ENCODE assay signal across 14 cellular contexts in genomic region chr4:6989331-6989923, GRCh38. TPM values are rescaled to one million over a fixed set of nuclear protein-coding genes. Genes with fewer than 3 reads are reported as not detected.
DNase-seq lines count a peak whose midpoint lies in the region; ATAC-seq and TF ChIP-seq lines count a peak whose summit lies in the region.
"Had no signal": no experiment of that assay in that cellular context is flagged by ENCODE, and none has a peak within 500 bp of the region (broad histone marks: within the 10 kb centered on the region; RNA-seq: fewer than 3 reads in every experiment).

No MANE protein-coding gene starts in this region.

- CTCF ChIA-PET in activated naive CD4-positive, alpha-beta T cell treated with anti-CD3 and anti-CD28 coated beads, Interleukin-2, amount 10 ng/mL, durations not matched to agents 7 days and 5 days (lab: Charles Lee) = no interaction called here
- CTCF ChIA-PET in activated B cell treated with CpG ODN at 0.5 μM for 24 hours (lab: Charles Lee) = interaction anchor here (1.3 kb wide), 1 partner anchor 81 kb away, joined by 3 read pairs; no protein-coding TSS in a partner anchor

- H3K4me3 Mint-ChIP-seq in activated naive CD4-positive, alpha-beta T cell treated with anti-CD3 and anti-CD28 coated beads, Interleukin-2, amount 10 ng/mL, durations not matched to agents 7 days and 5 days = peak overlapping the region; percentile 96
- H3K4me3 Mint-ChIP-seq in activated B cell treated with CpG ODN at 0.5 μM for 24 hours (peak overlapping the region; percentile 84), type B pancreatic cell (peak overlapping the region; percentile 97)

- peaks cover 26% of the 10 kb centered on the region for H3K36me3 ChIP-seq in iPS-20b (ENCODE audit: insufficient read depth, low read depth, low read length)
- H3K36me3 ChIP-seq: pancreas had no signal

- no peak for DNase-seq in activated naive CD4-positive, alpha-beta T cell treated with anti-CD3 and anti-CD28 coated beads, Interleukin-2, amount 10 ng/mL, durations not matched to agents 7 days and 5 days
- no peak for DNase-seq in activated naive CD4-positive, alpha-beta T cell treated with anti-CD3 and anti-CD28 coated beads, Interleukin-2, amount 50 U/mL, for 16 hours
- DNase-seq in activated B cell treated with CpG ODN at 0.5 μM for 24 hours = no peak
- peak; percentile 6 for DNase-seq in type B pancreatic cell (ENCODE audit: extremely low spot score, unreplicated experiment)
- no peak for DNase-seq in AG08395 (ENCODE audit: low spot score)
- no peak for DNase-seq in AML-193 (lab: John Stamatoyannopoulos, UW)
- DNase-seq: MV-4-11; NCI-H774; pancreas; stimulated activated CD4-positive, alpha-beta T cell treated with anti-CD3 and anti-CD28 coated beads, Interleukin-2, amount 100 ng/mL, for 48 hours; substantia nigra; SW 1271 had no signal

- TF ChIP-seq CTCF in activated B cell treated with CpG ODN at 0.5 μM for 24 hours (IDR thresholded peaks at IDR 0.05) = no peak
- TF ChIP-seq CTCF in type B pancreatic cell (conservative IDR thresholded peaks at IDR 0.05) = no peak

- H3K36me3 Mint-ChIP-seq in activated naive CD4-positive, alpha-beta T cell treated with anti-CD3 and anti-CD28 coated beads, Interleukin-2, amount 10 ng/mL, durations not matched to agents 7 days and 5 days = peaks cover 33% of the 10 kb centered on the region
- peaks cover 15% of the 10 kb centered on the region for H3K36me3 Mint-ChIP-seq in activated B cell treated with CpG ODN at 0.5 μM for 24 hours (ENCODE audit: low read depth)
- H3K36me3 Mint-ChIP-seq in type B pancreatic cell = peaks cover 8% of the 10 kb centered on the region

- no peaks in the 10 kb centered on the region for H3K27me3 Mint-ChIP-seq in activated naive CD4-positive, alpha-beta T cell treated with anti-CD3 and anti-CD28 coated beads, Interleukin-2, amount 10 ng/mL, durations not matched to agents 7 days and 5 days
- H3K27me3 Mint-ChIP-seq in activated B cell treated with CpG ODN at 0.5 μM for 24 hours = no peaks in the 10 kb centered on the region
- H3K27me3 Mint-ChIP-seq in type B pancreatic cell = no peaks in the 10 kb centered on the region

- peak overlapping the region; percentile 66 for H3K27ac Mint-ChIP-seq in activated naive CD4-positive, alpha-beta T cell treated with anti-CD3 and anti-CD28 coated beads, Interleukin-2, amount 10 ng/mL, durations not matched to agents 7 days and 5 days
- no peak overlapping the region for H3K27ac Mint-ChIP-seq in activated B cell treated with CpG ODN at 0.5 μM for 24 hours
- peak overlapping the region; percentile 37 for H3K27ac Mint-ChIP-seq in type B pancreatic cell

- H3K27me3 ChIP-seq in iPS-20b (ENCODE audit: insufficient read depth, low read length) = no peaks in the 10 kb centered on the region
- H3K27me3 ChIP-seq: pancreas had no signal

- POLR2A ChIA-PET in activated B cell treated with CpG ODN at 0.5 μM for 24 hours (lab: Charles Lee) = interaction anchor here (1.1 kb wide), 1 partner anchor 54 kb away, joined by 3 read pairs; the partner anchor contains the start of gene TADA2B

- H3K27ac ChIP-seq in iPS-20b (ENCODE audit: low read length) = no peak overlapping the region
- H3K27ac ChIP-seq: pancreas had no signal

- H3K4me3 ChIP-seq in iPS-20b (ENCODE audit: low read length) = 0 out of 2 replicates have a peak overlapping the region, but pooled peaks have one; percentile 8
- H3K4me3 ChIP-seq: pancreas had no signal

- peak overlapping the region; percentile 20; the same call in 1 of the 2 replicates for H3K9ac ChIP-seq in iPS-20b (ENCODE audit: low read depth, low read length)

- H3K4me1 Mint-ChIP-seq in activated naive CD4-positive, alpha-beta T cell treated with anti-CD3 and anti-CD28 coated beads, Interleukin-2, amount 10 ng/mL, durations not matched to agents 7 days and 5 days = peaks cover 84% of the 10 kb centered on the region
- H3K4me1 Mint-ChIP-seq in activated B cell treated with CpG ODN at 0.5 μM for 24 hours (peaks cover 77% of the 10 kb centered on the region), type B pancreatic cell (ENCODE audit: unreplicated experiment) (peaks cover 60% of the 10 kb centered on the region)

- no peaks in the 10 kb centered on the region for H3K9me3 ChIP-seq in iPS-20b (ENCODE audit: insufficient read depth, low read depth, low read length)
- H3K9me3 ChIP-seq: pancreas had no signal

- intact Hi-C loops in activated B cell treated with CpG ODN at 0.5 μM for 24 hours (cut with micrococcal nuclease) = no loop called here

- no peaks in the 10 kb centered on the region for H3K9me3 Mint-ChIP-seq in activated naive CD4-positive, alpha-beta T cell treated with anti-CD3 and anti-CD28 coated beads, Interleukin-2, amount 10 ng/mL, durations not matched to agents 7 days and 5 days
- no peaks in the 10 kb centered on the region for H3K9me3 Mint-ChIP-seq in activated B cell treated with CpG ODN at 0.5 μM for 24 hours
- no peaks in the 10 kb centered on the region for H3K9me3 Mint-ChIP-seq in type B pancreatic cell

- H3K4me1 ChIP-seq in iPS-20b (ENCODE audit: insufficient read depth, low read length) = peaks cover 12% of the 10 kb centered on the region

- ATAC-seq in activated B cell treated with CpG ODN at 0.5 μM for 24 hours (ENCODE audit: low read depth) (no peak), GM18498 (IDR thresholded peaks at IDR 0.05; ENCODE audit: unreplicated experiment) (no peak)
- ATAC-seq: pancreas had no signal

RNA-seq across cellular contexts. Expression of gene TADA2B, which starts 53.7 kb away (rescaled TPM):
- 26.7 and 31.8 TPM in 2 replicates for total RNA-seq in activated B cell treated with CpG ODN at 0.5 μM for 24 hours
- 21.7 and 23.1 TPM in 2 replicates for total RNA-seq in type B pancreatic cell (ENCODE audit: low replicate concordance)
